17 cellular contexts compared by ENCODE assay signal in genomic region chr2:152467677-152468406, GRCh38.
DNase-seq lines count a peak whose midpoint lies in the region; ATAC-seq and TF ChIP-seq lines count a peak whose summit lies in the region.
"Had no signal": no experiment of that assay in that cellular context is flagged by ENCODE, and none has a peak within 500 bp of the region (broad histone marks: within the 10 kb centered on the region; RNA-seq: fewer than 3 reads in every experiment).

No MANE protein-coding gene starts in this region.

- no peak overlapping the region for H2AFZ ChIP-seq in GM23248

- H3K9me2 ChIP-seq in GM23248 (ENCODE audit: insufficient read depth) = no peaks in the 10 kb centered on the region

- peak overlapping the region in 3 of 4 donors; percentile 63 to 86 (median 77) for H3K4me3 Mint-ChIP-seq in IgD-negative memory B cell
- no peak overlapping the region for H3K4me3 Mint-ChIP-seq in endodermal cell
- H3K4me3 Mint-ChIP-seq in progenitor cell of endocrine pancreas (ENCODE audit: low read depth) = no peak overlapping the region
- H3K4me3 Mint-ChIP-seq: activated CD4-positive, alpha-beta T cell treated with anti-CD3 and anti-CD28 coated beads, Interleukin-2, amount 10 ng/mL, durations not matched to agents 24 days and 14 days; central memory CD8-positive, alpha-beta T cell had no signal

- no peaks in the 10 kb centered on the region for H3K27me3 Mint-ChIP-seq in IgD-negative memory B cell
- no peaks in the 10 kb centered on the region for H3K27me3 Mint-ChIP-seq in endodermal cell (ENCODE audit: insufficient read depth)
- no peaks in the 10 kb centered on the region for H3K27me3 Mint-ChIP-seq in progenitor cell of endocrine pancreas

- peak overlapping the region; percentile 22; the same call in 1 of the 2 replicates for H3K27ac ChIP-seq in C4-2B
- H3K27ac ChIP-seq in endodermal cell (ENCODE audit: low read depth, low read length) = no peak overlapping the region
- no peak overlapping the region for H3K27ac ChIP-seq in GM23248
- H3K27ac ChIP-seq: SJSA1 had no signal

- no peaks in the 10 kb centered on the region for H3K9me3 Mint-ChIP-seq in IgD-negative memory B cell
- no peaks in the 10 kb centered on the region for H3K9me3 Mint-ChIP-seq in endodermal cell
- H3K9me3 Mint-ChIP-seq in progenitor cell of endocrine pancreas (ENCODE audit: low read depth) = no peaks in the 10 kb centered on the region
- H3K9me3 Mint-ChIP-seq: activated CD4-positive, alpha-beta T cell treated with anti-CD3 and anti-CD28 coated beads, Interleukin-2, amount 10 ng/mL, durations not matched to agents 24 days and 14 days; central memory CD8-positive, alpha-beta T cell had no signal

- no peak for ATAC-seq in HG03280 (IDR thresholded peaks at IDR 0.05; ENCODE audit: unreplicated experiment)
- ATAC-seq: HCT116 had no signal

- peaks cover 18% of the 10 kb centered on the region for H3K4me1 ChIP-seq in endodermal cell (ENCODE audit: control insufficient read depth, insufficient read depth, low read length)
- peaks cover 13% of the 10 kb centered on the region for H3K4me1 ChIP-seq in GM23248 (ENCODE audit: insufficient read depth)

- no peak overlapping the region for H3K4me2 ChIP-seq in GM23248 (ENCODE audit: unreplicated experiment)

- H4K20me1 ChIP-seq in GM23248 (ENCODE audit: insufficient read depth) = no peaks in the 10 kb centered on the region

- H3K4me1 Mint-ChIP-seq in IgD-negative memory B cell = peaks cover 21 to 43% (median 38%) of the 10 kb centered on the region in 3 donors
- peaks cover 67% of the 10 kb centered on the region for H3K4me1 Mint-ChIP-seq in endodermal cell
- H3K4me1 Mint-ChIP-seq in progenitor cell of endocrine pancreas (ENCODE audit: low read depth) = peaks cover 67% of the 10 kb centered on the region

- H3K36me3 ChIP-seq in endodermal cell (ENCODE audit: control insufficient read depth, insufficient read depth, low read length) = no peaks in the 10 kb centered on the region
- H3K36me3 ChIP-seq in GM23248 (ENCODE audit: low read depth) = no peaks in the 10 kb centered on the region
- H3K36me3 ChIP-seq: SJSA1 had no signal

- H3K79me2 ChIP-seq in GM23248 (ENCODE audit: insufficient read depth) = peaks cover 95% of the 10 kb centered on the region

- H3F3A ChIP-seq in GM23248 (ENCODE audit: insufficient read depth) = no peaks in the 10 kb centered on the region; the same call in 1 of the 2 replicates

- no peak for DNase-seq in endodermal cell
- DNase-seq in progenitor cell of endocrine pancreas (ENCODE audit: low spot score, unreplicated experiment) = no peak
- no peak for DNase-seq in stimulated activated CD8-positive, alpha-beta memory T cell treated with anti-CD3 and anti-CD28 coated beads, Interleukin-4, amount 100 ng/mL, for 48 hours
- DNase-seq in GM23248 = no peak
- DNase-seq in EL = no peak
- DNase-seq: activated CD4-positive, alpha-beta T cell treated with anti-CD3 and anti-CD28 coated beads, Interleukin-2, amount 10 ng/mL, durations not matched to agents 24 days and 14 days; activated gamma-delta T cell; GF-D8; islet precursor cell; NCI-H524 treated with DMSO at 0.1 percent for 48 hours; stimulated activated CD4-positive, alpha-beta T cell treated with anti-CD3 and anti-CD28 coated beads, Interleukin-2, amount 100 ng/mL, for 48 hours had no signal

- H3K27me3 ChIP-seq in endodermal cell (ENCODE audit: control insufficient read depth, insufficient read depth, low read length, poor library complexity, severe bottlenecking) (no peaks in the 10 kb centered on the region), GM23248 (replicated peaks; ENCODE audit: insufficient read depth) (no peaks in the 10 kb centered on the region)
- H3K27me3 ChIP-seq: SJSA1 had no signal

- no peaks in the 10 kb centered on the region for H3K9me3 ChIP-seq in endodermal cell (ENCODE audit: control insufficient read depth, low read length)
- no peaks in the 10 kb centered on the region for H3K9me3 ChIP-seq in GM23248 (ENCODE audit: low read depth)
- H3K9me3 ChIP-seq: SJSA1 had no signal

- in situ Hi-C loops in GM23248 (cut with MboI) = no loop called here

- 90 to 100% methylated on average over 1 to 4 of the region's 4 CpGs for WGBS in endodermal cell (ENCODE audit: insufficient coverage in 1 of 2, insufficient read length in 1 of 2), 2 experiments
- WGBS in GM23248 (ENCODE audit: low coverage in 1 of 2, low lambda C conversion rate in 2 of 2, missing lambda C conversion rate in 2 of 2), 2 experiments = 81 to 82% methylated on average over 4 of the region's 4 CpGs

- no peak for TF ChIP-seq CTCF in C4-2B (conservative IDR thresholded peaks at IDR 0.05)
- no peak for TF ChIP-seq CTCF in endodermal cell (conservative IDR thresholded peaks at IDR 0.05)
- no peak for TF ChIP-seq CTCF in progenitor cell of endocrine pancreas (IDR thresholded peaks at IDR 0.05; ENCODE audit: unreplicated experiment)

- H3K4me3 ChIP-seq in endodermal cell (ENCODE audit: low read length) (no peak overlapping the region), GM23248 (no peak overlapping the region)
- H3K4me3 ChIP-seq: SJSA1 had no signal

- no peaks in the 10 kb centered on the region for H3K36me3 Mint-ChIP-seq in IgD-negative memory B cell
- H3K36me3 Mint-ChIP-seq in endodermal cell (ENCODE audit: low read depth) = no peaks in the 10 kb centered on the region
- H3K36me3 Mint-ChIP-seq in progenitor cell of endocrine pancreas (ENCODE audit: insufficient read depth) = no peaks in the 10 kb centered on the region

- H3K9ac ChIP-seq in endodermal cell (ENCODE audit: extremely low read depth, low read length, poor library complexity, severe bottlenecking) (no peak overlapping the region), GM23248 (no peak overlapping the region)

- peak overlapping the region in 1 of 3 donors; percentile 61 for H3K27ac Mint-ChIP-seq in IgD-negative memory B cell
- peak overlapping the region; percentile 58 for H3K27ac Mint-ChIP-seq in endodermal cell
- H3K27ac Mint-ChIP-seq in progenitor cell of endocrine pancreas = peak overlapping the region; percentile 27
- H3K27ac Mint-ChIP-seq: activated CD4-positive, alpha-beta T cell treated with anti-CD3 and anti-CD28 coated beads, Interleukin-2, amount 10 ng/mL, durations not matched to agents 24 days and 14 days had no signal

Comparison
In these comparisons a context has a peak if more than half of its experiments do, and no peak if none do; other contexts are left out.
1. H3K4me3 Mint-ChIP-seq: peak in IgD-negative memory B cell (3 of 4); none in endodermal cell (single experiment) and progenitor cell of endocrine pancreas (single experiment).